ENCODE assay signal across 1 cellular context in genomic region chr11:32118025-32118974, GRCh38.
TF ChIP-seq lines count a peak whose summit lies in the region.

No MANE protein-coding gene starts in this region.

TF ChIP-seq in HCT116, 20 proteins besides CTCF, POLR2A, EP300 and RAD21 (continued from another document):
- TF ChIP-seq EGR1 (IDR thresholded peaks at IDR 0.05; ENCODE audit: low read depth) (peak; percentile 56), SIN3A (IDR thresholded peaks at IDR 0.05; ENCODE audit: low read depth) (peak; percentile 42; the same call in 1 of the 2 replicates), YY1 (IDR thresholded peaks at IDR 0.05; ENCODE audit: extremely low read depth, insufficient replicate concordance, low read depth, low read length) (no peak), EZH2phosphoT487 (IDR thresholded peaks at IDR 0.05; ENCODE audit: borderline replicate concordance) (no peak), REST (IDR thresholded peaks at IDR 0.05; ENCODE audit: low read depth) (no peak), CBX3 (IDR thresholded peaks at IDR 0.05; ENCODE audit: low read depth) (peak; percentile 84), ELF1 (IDR thresholded peaks at IDR 0.05; ENCODE audit: borderline replicate concordance, low read depth) (no peak), SRF (IDR thresholded peaks at IDR 0.05; ENCODE audit: low read depth) (peak; percentile 51; the same call in 1 of the 2 replicates), POLR2AphosphoS5 (IDR thresholded peaks at IDR 0.05; ENCODE audit: low read depth, low read length) (peak; percentile 38; the same call in 1 of the 2 replicates), JUND (IDR thresholded peaks at IDR 0.05) (peak; percentile 89), MAX (IDR thresholded peaks at IDR 0.05) (peak; percentile 51), SP1 (IDR thresholded peaks at IDR 0.05; ENCODE audit: low read depth) (peak; percentile 84), FOSL1 (IDR thresholded peaks at IDR 0.05; ENCODE audit: low read depth) (peak; percentile 96), ZFX (IDR thresholded peaks at IDR 0.05) (no peak), ATF3 (IDR thresholded peaks at IDR 0.05) (no peak), ZNF274 (IDR thresholded peaks at IDR 0.05; ENCODE audit: low read depth, low read length) (no peak)
TF ChIP-seq in HCT116: peak in this region for 10.
